ENCODE assay signal across 8 cellular contexts in genomic region chr7:29146888-29147609, GRCh38. TPM values are rescaled to one million over a fixed set of nuclear protein-coding genes. Genes with fewer than 3 reads are reported as not detected.
A peak's percentile ranks its signal among the peaks of the same experiment; 100 is the strongest.
DNase-seq lines count a peak whose midpoint lies in the region; ATAC-seq, FAIRE-seq and TF ChIP-seq lines count a peak whose summit lies in the region.

No MANE protein-coding gene starts in this region.

- no peak for ATAC-seq in HG02970 (IDR thresholded peaks at IDR 0.05; ENCODE audit: low FRiP score, unreplicated experiment)

- FAIRE-seq in small intestine (lab: Jason Lieb, UNC) = no peak

- no CpG with 5 or more reads among the region's 14 CpGs for whole genome bisulfite sequencing in iPS DF 6.9 (ENCODE audit: insufficient coverage, insufficient read length)
- 12 to 34% (median 34%) methylated on average over 14 of the region's 14 CpGs for WGBS in small intestine, 3 donors

- DNase-seq in HuH-7.5 (ENCODE audit: low spot score) (peak; percentile 19), RPMI8226 (peak; percentile 86), iPS DF 6.9 (ENCODE audit: low read depth, low spot score) (no peak), small intestine (peak; percentile 34), hepatic stellate cell (ENCODE audit: low spot score) (no peak), NCI-H1694 (lab: John Stamatoyannopoulos, UW) (no peak), GM10266 (ENCODE audit: extremely low spot score) (no peak)

- no peaks in the 10 kb centered on the region for H3K4me1 ChIP-seq in iPS DF 6.9 (ENCODE audit: control insufficient read depth, insufficient read depth, low read length)
- peaks cover 0 to 3% of the 10 kb centered on the region in 2 donors for H3K4me1 ChIP-seq in small intestine (ENCODE audit: control insufficient read depth in 2 of 2, insufficient read depth in 1 of 2, low read depth in 1 of 2, low read length in 1 of 2)

- no peaks in the 10 kb centered on the region for H3K27me3 ChIP-seq in iPS DF 6.9 (ENCODE audit: control insufficient read depth, insufficient read depth, low read length)
- H3K27me3 ChIP-seq in small intestine (ENCODE audit: control insufficient read depth in 2 of 2, insufficient read depth in 2 of 2, low read length in 2 of 2) = no peaks in the 10 kb centered on the region

- peak overlapping the region; percentile 69; the same call in 1 of the 2 replicates for H3K4me3 ChIP-seq in iPS DF 6.9 (ENCODE audit: low read length)
- peak overlapping the region in 1 of 2 donors; percentile 7 for H3K4me3 ChIP-seq in small intestine (ENCODE audit: low read depth in 1 of 2, low read length in 2 of 2)

- no peak for TF ChIP-seq CTCF in GM10266 (IDR thresholded peaks at IDR 0.05; ENCODE audit: control insufficient read depth, insufficient read depth, low read depth, missing control alignments)

- H3K36me3 ChIP-seq in iPS DF 6.9 (ENCODE audit: control insufficient read depth, insufficient read depth, low read length) (no peaks in the 10 kb centered on the region), small intestine (ENCODE audit: control insufficient read depth in 2 of 2, insufficient read depth in 2 of 2, low read length in 2 of 2) (no peaks in the 10 kb centered on the region)

- H3K27ac ChIP-seq in iPS DF 6.9 (ENCODE audit: low read length) = no peak overlapping the region
- H3K27ac ChIP-seq in small intestine (ENCODE audit: low read depth in 1 of 2, low read length in 1 of 2) = peak overlapping the region in 1 of 2 donors; percentile 28

- no peaks in the 10 kb centered on the region for H3K9me3 ChIP-seq in iPS DF 6.9 (ENCODE audit: control insufficient read depth, insufficient read depth, low read length)
- H3K9me3 ChIP-seq in small intestine (ENCODE audit: control insufficient read depth, low read depth) = no peaks in the 10 kb centered on the region

RNA-seq across cellular contexts. Expression of gene CPVL, which starts 0.7 kb away (rescaled TPM):
- 10 to 100 TPM in 1 of 3 donors, 1 to 10 TPM in 2; 1.8 to 15.8 (median 6.5) TPM for polyA plus RNA-seq in small intestine

RNA-seq across cellular contexts. Expression of gene CHN2, which starts 47.5 kb away (rescaled TPM):
- polyA plus RNA-seq in small intestine = 100 to 1,000 TPM in 1 of 3 donors, 10 to 100 TPM in 2; 22.3 to 124 (median 61.3) TPM

Comparison
In these comparisons a context has a peak if more than half of its experiments do, and no peak if none do; other contexts are left out.
1. DNase-seq: peak in HuH-7.5 (single experiment), RPMI8226 (single experiment) and small intestine (single experiment); none in iPS DF 6.9 (single experiment), hepatic stellate cell (single experiment), NCI-H1694 (single experiment) and GM10266 (single experiment).